Comparison of ENCODE assay signal across 19 cellular contexts in genomic region chr19:32718286-32718685, GRCh38. TPM values are rescaled to one million over a fixed set of nuclear protein-coding genes. Genes with fewer than 3 reads are reported as not detected.
DNase-seq lines count a peak whose midpoint lies in the region; ATAC-seq and TF ChIP-seq lines count a peak whose summit lies in the region.
"Had no signal": no experiment of that assay in that cellular context is flagged by ENCODE, and none has a peak within 500 bp of the region (broad histone marks: within the 10 kb centered on the region; RNA-seq: fewer than 3 reads in every experiment).

No MANE protein-coding gene starts in this region.

- H3K27me3 ChIP-seq in heart left ventricle, result no peaks in the 10 kb centered on the region

- no peak for ATAC-seq in activated CD8-positive, alpha-beta T cell treated with anti-CD3 and anti-CD28 coated beads, Interleukin-2, amount 10 ng/mL, durations not matched to agents 7 days and 5 days
- ATAC-seq in activated CD8-positive, alpha-beta T cell treated with anti-CD3 and anti-CD28 coated beads for 36 hours, result no peak
- ATAC-seq in esophagus mucosa (peak; percentile 84), HG03520 (IDR thresholded peaks at IDR 0.05; ENCODE audit: unreplicated experiment) (no peak), heart left ventricle (no peak)

- H3K4me1 Mint-ChIP-seq in activated CD8-positive, alpha-beta T cell treated with anti-CD3 and anti-CD28 coated beads, Interleukin-2, amount 10 ng/mL, durations not matched to agents 7 days and 5 days (ENCODE audit: low read depth), result no peaks in the 10 kb centered on the region
- no peaks in the 10 kb centered on the region for H3K4me1 Mint-ChIP-seq in activated CD8-positive, alpha-beta T cell treated with anti-CD3 and anti-CD28 coated beads for 36 hours (ENCODE audit: low read depth)
- peaks cover 6% of the 10 kb centered on the region for H3K4me1 Mint-ChIP-seq in type B pancreatic cell (ENCODE audit: unreplicated experiment)
- H3K4me1 Mint-ChIP-seq: IgD-negative memory B cell had no signal

- no peak for TF ChIP-seq POLR2A in heart left ventricle (IDR thresholded peaks at IDR 0.05)

- DNase-seq in activated CD8-positive, alpha-beta T cell treated with anti-CD3 and anti-CD28 coated beads, Interleukin-2, amount 10 ng/mL, durations not matched to agents 7 days and 5 days, result no peak
- no peak for DNase-seq in activated CD8-positive, alpha-beta T cell treated with anti-CD3 and anti-CD28 coated beads for 36 hours
- DNase-seq in OCI-M1 (lab: John Stamatoyannopoulos, UW), result peak; percentile 21
- no peak for DNase-seq in type B pancreatic cell (ENCODE audit: extremely low spot score, unreplicated experiment)
- no peak for DNase-seq in HK-2 (ENCODE audit: unreplicated experiment)
- DNase-seq in heart left ventricle, result no peak
- DNase-seq: Calu3; CD4-positive, CD25-positive, alpha-beta regulatory T cell; DMS79 treated with DMSO at 0.1 percent for 48 hours; GF-D8; NCI-H1048; NCI-H146; NCI-H2227 treated with DMSO at 0.1 percent for 48 hours; NCI-H526; PC-9; SK-N-SH had no signal

- H3K9me3 Mint-ChIP-seq in activated CD8-positive, alpha-beta T cell treated with anti-CD3 and anti-CD28 coated beads, Interleukin-2, amount 10 ng/mL, durations not matched to agents 7 days and 5 days (ENCODE audit: insufficient read depth), result no peaks in the 10 kb centered on the region
- no peaks in the 10 kb centered on the region for H3K9me3 Mint-ChIP-seq in activated CD8-positive, alpha-beta T cell treated with anti-CD3 and anti-CD28 coated beads for 36 hours
- peaks cover 4% of the 10 kb centered on the region for H3K9me3 Mint-ChIP-seq in type B pancreatic cell
- H3K9me3 Mint-ChIP-seq: CD4-positive, CD25-positive, alpha-beta regulatory T cell; IgD-negative memory B cell had no signal

- peaks cover 0 to 3% (median 0%) of the 10 kb centered on the region in 12 donors for H3K9me3 ChIP-seq in heart left ventricle
- H3K9me3 ChIP-seq: SK-N-SH had no signal

- H3K27ac Mint-ChIP-seq in activated CD8-positive, alpha-beta T cell treated with anti-CD3 and anti-CD28 coated beads, Interleukin-2, amount 10 ng/mL, durations not matched to agents 7 days and 5 days, result peak overlapping the region; percentile 54
- no peak overlapping the region for H3K27ac Mint-ChIP-seq in activated CD8-positive, alpha-beta T cell treated with anti-CD3 and anti-CD28 coated beads for 36 hours
- H3K27ac Mint-ChIP-seq in type B pancreatic cell, result peak overlapping the region; percentile 76
- H3K27ac Mint-ChIP-seq: IgD-negative memory B cell had no signal

- 90 to 96% (median 91%) methylated on average over 7 of the region's 7 CpGs for WGBS in heart left ventricle, 4 donors

- H3K4me3 Mint-ChIP-seq in activated CD8-positive, alpha-beta T cell treated with anti-CD3 and anti-CD28 coated beads, Interleukin-2, amount 10 ng/mL, durations not matched to agents 7 days and 5 days, result no peak overlapping the region
- no peak overlapping the region for H3K4me3 Mint-ChIP-seq in activated CD8-positive, alpha-beta T cell treated with anti-CD3 and anti-CD28 coated beads for 36 hours
- H3K4me3 Mint-ChIP-seq in type B pancreatic cell, result peak overlapping the region; percentile 52
- H3K4me3 Mint-ChIP-seq: CD4-positive, CD25-positive, alpha-beta regulatory T cell; IgD-negative memory B cell had no signal

- H3K4me1 ChIP-seq in heart left ventricle, result no peaks in the 10 kb centered on the region

- intact Hi-C loops in activated CD8-positive, alpha-beta T cell treated with anti-CD3 and anti-CD28 coated beads for 36 hours (cut with micrococcal nuclease), result no loop called here
- intact Hi-C loops in heart left ventricle (cut with DNase I), result no loop called here

- no peak overlapping the region for H3K27ac ChIP-seq in heart left ventricle
- H3K27ac ChIP-seq: PC-9 had no signal

- H3K36me3 ChIP-seq in heart left ventricle, result peaks cover 0 to 29% (median 20%) of the 10 kb centered on the region in 9 donors

- H3K27me3 Mint-ChIP-seq in activated CD8-positive, alpha-beta T cell treated with anti-CD3 and anti-CD28 coated beads, Interleukin-2, amount 10 ng/mL, durations not matched to agents 7 days and 5 days (ENCODE audit: low read depth), result no peaks in the 10 kb centered on the region
- no peaks in the 10 kb centered on the region for H3K27me3 Mint-ChIP-seq in activated CD8-positive, alpha-beta T cell treated with anti-CD3 and anti-CD28 coated beads for 36 hours
- H3K27me3 Mint-ChIP-seq in type B pancreatic cell, result no peaks in the 10 kb centered on the region
- H3K27me3 Mint-ChIP-seq: CD4-positive, CD25-positive, alpha-beta regulatory T cell; IgD-negative memory B cell had no signal

- peaks cover 26% of the 10 kb centered on the region for H3K36me3 Mint-ChIP-seq in activated CD8-positive, alpha-beta T cell treated with anti-CD3 and anti-CD28 coated beads, Interleukin-2, amount 10 ng/mL, durations not matched to agents 7 days and 5 days (ENCODE audit: low read depth)
- peaks cover 21% of the 10 kb centered on the region for H3K36me3 Mint-ChIP-seq in activated CD8-positive, alpha-beta T cell treated with anti-CD3 and anti-CD28 coated beads for 36 hours (ENCODE audit: low read depth)
- H3K36me3 Mint-ChIP-seq in type B pancreatic cell, result peaks cover 8% of the 10 kb centered on the region

- CTCF ChIA-PET in activated CD8-positive, alpha-beta T cell treated with anti-CD3 and anti-CD28 coated beads, Interleukin-2, amount 10 ng/mL, durations not matched to agents 7 days and 5 days (lab: Charles Lee), result interaction anchor here (1.1 kb wide), 1 partner anchor 20 kb away, joined by 4 read pairs; no protein-coding TSS in a partner anchor
- CTCF ChIA-PET in activated CD8-positive, alpha-beta T cell treated with anti-CD3 and anti-CD28 coated beads for 36 hours (lab: Charles Lee), result no interaction called here

- POLR2A ChIA-PET in activated CD8-positive, alpha-beta T cell treated with anti-CD3 and anti-CD28 coated beads, Interleukin-2, amount 10 ng/mL, durations not matched to agents 7 days and 5 days (lab: Charles Lee), result no interaction called here
- POLR2A ChIA-PET in activated CD8-positive, alpha-beta T cell treated with anti-CD3 and anti-CD28 coated beads for 36 hours (lab: Charles Lee), result interaction anchor here (2.9 kb wide), 1 partner anchor 10 kb away, joined by 8 read pairs; no protein-coding TSS in a partner anchor

- H3K4me3 ChIP-seq in heart left ventricle, result no peak overlapping the region
- H3K4me3 ChIP-seq: PC-9 had no signal

- TF ChIP-seq CTCF in activated CD8-positive, alpha-beta T cell treated with anti-CD3 and anti-CD28 coated beads for 36 hours (IDR thresholded peaks at IDR 0.05), result no peak
- TF ChIP-seq CTCF in type B pancreatic cell (conservative IDR thresholded peaks at IDR 0.05) (no peak), heart left ventricle (IDR thresholded peaks at IDR 0.05) (no peak)

RNA-seq across cellular contexts. Expression of gene TDRD12, which starts 1.3 kb away (rescaled TPM):
- under 1 TPM; 0.10 to 0.21 TPM for total RNA-seq in activated CD8-positive, alpha-beta T cell treated with anti-CD3 and anti-CD28 coated beads, Interleukin-2, amount 10 ng/mL, durations not matched to agents 7 days and 5 days
- total RNA-seq in activated CD8-positive, alpha-beta T cell treated with anti-CD3 and anti-CD28 coated beads for 36 hours, result under 1 TPM in 1 of 2 experiments, not detected in 1; 0.13 TPM
- total RNA-seq in esophagus mucosa, result 0.08 TPM
- total RNA-seq in type B pancreatic cell (ENCODE audit: low replicate concordance), result 0.24 TPM in 2 replicates
- total RNA-seq in heart left ventricle, result under 1 TPM in 5 of 9 donors, not detected in 4; 0.10 to 0.63 (median 0.29) TPM
- under 1 TPM in 1 of 2 donors, not detected in 1; 0.06 TPM for polyA plus RNA-seq in heart left ventricle
- polyA plus RNA-seq: IgD-negative memory B cell had no signal

RNA-seq across cellular contexts. Expression of gene NUDT19, which starts 26.7 kb away (rescaled TPM):
- 10 to 100 TPM; 12.9 to 14.3 TPM for total RNA-seq in activated CD8-positive, alpha-beta T cell treated with anti-CD3 and anti-CD28 coated beads, Interleukin-2, amount 10 ng/mL, durations not matched to agents 7 days and 5 days
- 10 to 100 TPM; 16.1 to 17.5 TPM for total RNA-seq in activated CD8-positive, alpha-beta T cell treated with anti-CD3 and anti-CD28 coated beads for 36 hours
- 13.4 TPM for total RNA-seq in esophagus mucosa
- 10.8 and 17.1 TPM in 2 replicates for total RNA-seq in type B pancreatic cell (ENCODE audit: low replicate concordance)
- total RNA-seq in heart left ventricle, result 10 to 100 TPM; 15.2 to 31.3 (median 20.7) TPM
- polyA plus RNA-seq in heart left ventricle, result 10 to 100 TPM; 12.5 to 13.3 TPM

RNA-seq across cellular contexts. Expression of gene RGS9BP, which starts 42.6 kb away (rescaled TPM):
- total RNA-seq in activated CD8-positive, alpha-beta T cell treated with anti-CD3 and anti-CD28 coated beads, Interleukin-2, amount 10 ng/mL, durations not matched to agents 7 days and 5 days, result under 1 TPM; 0.34 to 0.37 TPM
- total RNA-seq in activated CD8-positive, alpha-beta T cell treated with anti-CD3 and anti-CD28 coated beads for 36 hours, result under 1 TPM; 0.18 to 0.32 TPM
- total RNA-seq in esophagus mucosa (0.16 TPM), type B pancreatic cell (ENCODE audit: low replicate concordance) (1.4 TPM in 2 replicates), heart left ventricle (10 to 100 TPM in 2 of 9 donors, 1 to 10 TPM in 7; 2.6 to 11.2 (median 4.5) TPM)
- 1 to 10 TPM in 1 of 2 donors, under 1 TPM in 1; 0.83 to 3.4 TPM for polyA plus RNA-seq in heart left ventricle

RNA-seq across cellular contexts. Expression of gene ANKRD27, which starts 43.3 kb away (rescaled TPM):
- 10 to 100 TPM; 45.1 to 45.3 TPM for total RNA-seq in activated CD8-positive, alpha-beta T cell treated with anti-CD3 and anti-CD28 coated beads, Interleukin-2, amount 10 ng/mL, durations not matched to agents 7 days and 5 days
- 10 to 100 TPM; 34.2 to 41.0 TPM for total RNA-seq in activated CD8-positive, alpha-beta T cell treated with anti-CD3 and anti-CD28 coated beads for 36 hours
- total RNA-seq in esophagus mucosa (22.3 TPM), type B pancreatic cell (ENCODE audit: low replicate concordance) (37.0 and 40.2 TPM in 2 replicates), heart left ventricle (10 to 100 TPM; 14.6 to 47.5 (median 23.6) TPM)
- 10 to 100 TPM in 1 of 2 donors, 1 to 10 TPM in 1; 5.8 to 14.1 TPM for polyA plus RNA-seq in heart left ventricle
